ENCODE assay signal across 11 cellular contexts in the genomic region with DNA sequence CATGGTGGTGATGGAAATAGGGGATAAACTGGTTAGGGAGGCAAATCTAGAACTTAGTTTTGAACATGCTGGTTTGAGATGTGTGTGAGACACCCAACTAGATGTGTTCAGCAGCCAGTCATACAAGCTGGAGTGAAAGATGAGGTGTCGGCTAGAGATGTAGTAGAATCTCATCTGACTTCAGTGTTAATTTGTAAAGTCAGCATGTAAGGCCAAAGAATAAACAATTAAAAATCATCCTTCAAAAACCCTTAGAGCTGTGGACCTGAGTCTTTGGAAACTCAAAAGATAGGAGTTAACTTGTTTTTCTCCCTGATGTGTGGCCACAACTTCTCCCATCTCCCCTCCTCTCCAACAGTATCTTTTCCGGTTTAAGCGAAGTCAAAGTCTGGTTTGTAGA.
"Had no signal": no experiment of that assay in that cellular context is flagged by ENCODE, and none has a peak within 500 bp of the region (broad histone marks: within the 10 kb centered on the region; RNA-seq: fewer than 3 reads in every experiment).

No MANE protein-coding gene starts in this region.

- H2AFZ ChIP-seq: GM23248, GM23338 had no signal

- H3K36me3 ChIP-seq: HAP-1 had no signal

- H3K9me3 ChIP-seq: HAP-1 had no signal

- DNase-seq: GM23248, GOT3, H7, H9, HCEC 1CT, HFFc6 had no signal

- H3K4me3 ChIP-seq: GM23248, GM23338, HAP-1 had no signal

- H3K9ac ChIP-seq: GM23248 had no signal

- H3K4me2 ChIP-seq: GM23338 had no signal

- H3K27ac ChIP-seq: GM23248 had no signal

- FAIRE-seq: H1, H54 had no signal

- ATAC-seq: GM23338, HCT116 had no signal
